1 cellular context compared by ENCODE assay signal in the genomic region with DNA sequence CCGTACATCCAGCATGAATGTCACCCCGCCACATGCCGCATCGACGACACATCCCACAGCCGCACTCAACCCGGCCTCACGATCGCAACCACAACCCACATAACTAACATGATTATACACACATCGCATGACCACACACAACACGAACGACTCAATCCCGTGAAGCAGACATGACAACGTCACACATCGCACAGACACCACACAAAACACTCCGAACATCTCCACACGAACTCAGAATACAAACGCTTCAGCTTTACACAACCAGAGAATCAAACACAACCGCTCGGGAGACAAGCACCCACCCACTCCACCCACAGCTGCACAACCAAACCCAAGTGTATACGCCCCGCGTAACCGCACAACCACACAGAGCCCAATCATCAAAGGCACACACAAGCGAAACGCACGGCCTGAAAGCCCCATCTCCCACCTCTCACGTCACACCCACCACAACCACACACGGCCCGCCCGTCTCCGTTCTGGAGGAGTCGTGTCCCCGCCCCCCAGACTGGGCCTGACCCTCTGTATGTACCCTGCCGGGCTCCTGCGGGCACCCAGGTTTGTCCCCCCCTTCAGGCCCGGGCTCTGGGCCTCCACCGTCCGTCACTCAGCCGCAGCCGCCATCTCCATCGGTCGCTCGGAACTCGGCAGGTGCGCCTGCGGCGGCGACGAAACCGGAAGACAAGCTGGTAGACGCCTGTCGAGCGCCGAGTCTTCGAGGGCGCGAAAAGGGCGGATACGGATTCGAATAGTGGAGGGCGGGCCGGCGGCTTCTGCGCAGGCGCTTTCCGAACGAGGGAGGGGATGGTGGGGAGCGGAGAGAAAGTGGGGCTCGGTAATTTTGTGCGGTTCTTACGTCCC.
A peak's percentile ranks its signal among the peaks of the same experiment; 100 is the strongest.
TF ChIP-seq lines count a peak whose summit lies in the region.

A gene (minus strand): TSS at position 646 of the 861 bp plus-strand sequence. CDS start 3,028 bp downstream, outside the sequence.

TF ChIP-seq in HepG2, 621 proteins besides CTCF, POLR2A, EP300 and RAD21 (continued from another document and continues in another):
- TF ChIP-seq MTF2 (CRISPR knock-in tag; IDR thresholded peaks at IDR 0.05; ENCODE audit: borderline replicate concordance) (0 out of 2 replicates have a peak, but pooled peaks have one; percentile 53), ZNF205 (CRISPR knock-in tag; IDR thresholded peaks at IDR 0.05) (no peak), ZNF577 (CRISPR knock-in tag; IDR thresholded peaks at IDR 0.05; ENCODE audit: borderline replicate concordance, low read depth) (0 out of 2 replicates have a peak, but pooled peaks have one; percentile 30), ZNF24 (IDR thresholded peaks at IDR 0.05) (0 out of 2 replicates have a peak, but pooled peaks have one; percentile 66), TEAD2 (CRISPR knock-in tag; IDR thresholded peaks at IDR 0.05) (no peak), ZNF614 (CRISPR knock-in tag; IDR thresholded peaks at IDR 0.05; ENCODE audit: borderline replicate concordance) (peak; percentile 89), ZNF383 (CRISPR knock-in tag; IDR thresholded peaks at IDR 0.05; ENCODE audit: borderline replicate concordance) (0 out of 2 replicates have a peak, but pooled peaks have one; percentile 43), FOXA3 (CRISPR knock-in tag; IDR thresholded peaks at IDR 0.05) (peak; percentile 83), MYNN (CRISPR knock-in tag; IDR thresholded peaks at IDR 0.05; ENCODE audit: low read depth) (no peak; the same call in 1 of the 2 replicates), ATF7 (IDR thresholded peaks at IDR 0.05) (no peak), ATF7 (CRISPR knock-in tag; IDR thresholded peaks at IDR 0.05) (peak; percentile 87), CENPT (CRISPR knock-in tag; IDR thresholded peaks at IDR 0.05; ENCODE audit: low read depth) (no peak), AGO1 (IDR thresholded peaks at IDR 0.05; ENCODE audit: low read depth, low read length, poor library complexity, severe bottlenecking) (peak; percentile 68), ZBTB21 (CRISPR knock-in tag; IDR thresholded peaks at IDR 0.05) (peak; percentile 66; the same call in 1 of the 2 replicates), ZNF724P (CRISPR knock-in tag; IDR thresholded peaks at IDR 0.05; ENCODE audit: borderline replicate concordance) (peak; percentile 93), TP53 (CRISPR knock-in tag; conservative IDR thresholded peaks at IDR 0.05) (no peak), ZNF282 (IDR thresholded peaks at IDR 0.05; ENCODE audit: partially characterized antibody) (no peak), DMAP1 (CRISPR knock-in tag; IDR thresholded peaks at IDR 0.05) (peak; percentile 95; the same call in 1 of the 2 replicates), HOXA3 (CRISPR knock-in tag; IDR thresholded peaks at IDR 0.05) (peak; percentile 97), GABPB1 (CRISPR knock-in tag; IDR thresholded peaks at IDR 0.05) (peak; percentile 100), NR2C2 (CRISPR knock-in tag; IDR thresholded peaks at IDR 0.05; ENCODE audit: borderline replicate concordance) (peak; percentile 89), SOX5 (CRISPR knock-in tag; IDR thresholded peaks at IDR 0.05; ENCODE audit: borderline replicate concordance) (peak; percentile 72), ZNF232 (CRISPR knock-in tag; IDR thresholded peaks at IDR 0.05; ENCODE audit: borderline replicate concordance) (peak; percentile 57; the same call in 1 of the 2 replicates), KDM6A (CRISPR knock-in tag; IDR thresholded peaks at IDR 0.05; ENCODE audit: low read depth) (no peak), ERF (CRISPR knock-in tag; IDR thresholded peaks at IDR 0.05) (peak; percentile 96), ZNF251 (CRISPR knock-in tag; IDR thresholded peaks at IDR 0.05) (0 out of 2 replicates have a peak, but pooled peaks have one; percentile 41), ZC3H4 (CRISPR knock-in tag; IDR thresholded peaks at IDR 0.05; ENCODE audit: borderline replicate concordance) (no peak)
- TF ChIP-seq, protein P1, sequence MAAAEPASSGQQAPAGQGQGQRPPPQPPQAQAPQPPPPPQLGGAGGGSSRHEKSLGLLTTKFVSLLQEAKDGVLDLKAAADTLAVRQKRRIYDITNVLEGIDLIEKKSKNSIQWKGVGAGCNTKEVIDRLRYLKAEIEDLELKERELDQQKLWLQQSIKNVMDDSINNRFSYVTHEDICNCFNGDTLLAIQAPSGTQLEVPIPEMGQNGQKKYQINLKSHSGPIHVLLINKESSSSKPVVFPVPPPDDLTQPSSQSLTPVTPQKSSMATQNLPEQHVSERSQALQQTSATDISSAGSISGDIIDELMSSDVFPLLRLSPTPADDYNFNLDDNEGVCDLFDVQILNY (CRISPR knock-in tag; conservative IDR thresholded peaks at IDR 0.05): peak; percentile 99
- TF ChIP-seq, protein P2, sequence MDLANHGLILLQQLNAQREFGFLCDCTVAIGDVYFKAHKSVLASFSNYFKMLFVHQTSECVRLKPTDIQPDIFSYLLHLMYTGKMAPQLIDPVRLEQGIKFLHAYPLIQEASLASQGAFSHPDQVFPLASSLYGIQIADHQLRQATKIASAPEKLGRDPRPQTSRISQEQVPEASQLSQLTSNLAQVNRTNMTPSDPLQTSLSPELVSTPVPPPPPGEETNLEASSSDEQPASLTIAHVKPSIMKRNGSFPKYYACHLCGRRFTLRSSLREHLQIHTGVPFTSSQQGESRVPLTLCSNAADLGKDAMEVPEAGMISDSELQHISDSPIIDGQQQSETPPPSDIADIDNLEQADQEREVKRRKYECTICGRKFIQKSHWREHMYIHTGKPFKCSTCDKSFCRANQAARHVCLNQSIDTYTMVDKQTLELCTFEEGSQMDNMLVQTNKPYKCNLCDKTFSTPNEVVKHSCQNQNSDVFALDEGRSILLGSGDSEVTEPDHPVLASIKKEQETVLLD (CRISPR knock-in tag; IDR thresholded peaks at IDR 0.05; ENCODE audit: low read depth): peak; percentile 94
- TF ChIP-seq, protein P3, sequence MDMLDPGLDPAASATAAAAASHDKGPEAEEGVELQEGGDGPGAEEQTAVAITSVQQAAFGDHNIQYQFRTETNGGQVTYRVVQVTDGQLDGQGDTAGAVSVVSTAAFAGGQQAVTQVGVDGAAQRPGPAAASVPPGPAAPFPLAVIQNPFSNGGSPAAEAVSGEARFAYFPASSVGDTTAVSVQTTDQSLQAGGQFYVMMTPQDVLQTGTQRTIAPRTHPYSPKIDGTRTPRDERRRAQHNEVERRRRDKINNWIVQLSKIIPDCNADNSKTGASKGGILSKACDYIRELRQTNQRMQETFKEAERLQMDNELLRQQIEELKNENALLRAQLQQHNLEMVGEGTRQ (IDR thresholded peaks at IDR 0.05; ENCODE audit: low read depth, low read length): no peak
- TF ChIP-seq, protein P3 (CRISPR knock-in tag; IDR thresholded peaks at IDR 0.05; ENCODE audit: borderline replicate concordance): no peak
- TF ChIP-seq, protein P4, sequence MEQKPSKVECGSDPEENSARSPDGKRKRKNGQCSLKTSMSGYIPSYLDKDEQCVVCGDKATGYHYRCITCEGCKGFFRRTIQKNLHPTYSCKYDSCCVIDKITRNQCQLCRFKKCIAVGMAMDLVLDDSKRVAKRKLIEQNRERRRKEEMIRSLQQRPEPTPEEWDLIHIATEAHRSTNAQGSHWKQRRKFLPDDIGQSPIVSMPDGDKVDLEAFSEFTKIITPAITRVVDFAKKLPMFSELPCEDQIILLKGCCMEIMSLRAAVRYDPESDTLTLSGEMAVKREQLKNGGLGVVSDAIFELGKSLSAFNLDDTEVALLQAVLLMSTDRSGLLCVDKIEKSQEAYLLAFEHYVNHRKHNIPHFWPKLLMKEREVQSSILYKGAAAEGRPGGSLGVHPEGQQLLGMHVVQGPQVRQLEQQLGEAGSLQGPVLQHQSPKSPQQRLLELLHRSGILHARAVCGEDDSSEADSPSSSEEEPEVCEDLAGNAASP (CRISPR knock-in tag; IDR thresholded peaks at IDR 0.05; ENCODE audit: borderline replicate concordance): peak; percentile 72
- TF ChIP-seq, protein P5, sequence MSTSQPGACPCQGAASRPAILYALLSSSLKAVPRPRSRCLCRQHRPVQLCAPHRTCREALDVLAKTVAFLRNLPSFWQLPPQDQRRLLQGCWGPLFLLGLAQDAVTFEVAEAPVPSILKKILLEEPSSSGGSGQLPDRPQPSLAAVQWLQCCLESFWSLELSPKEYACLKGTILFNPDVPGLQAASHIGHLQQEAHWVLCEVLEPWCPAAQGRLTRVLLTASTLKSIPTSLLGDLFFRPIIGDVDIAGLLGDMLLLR (CRISPR knock-in tag; IDR thresholded peaks at IDR 0.05): peak; percentile 47; the same call in 1 of the 2 replicates
- TF ChIP-seq, protein P6, sequence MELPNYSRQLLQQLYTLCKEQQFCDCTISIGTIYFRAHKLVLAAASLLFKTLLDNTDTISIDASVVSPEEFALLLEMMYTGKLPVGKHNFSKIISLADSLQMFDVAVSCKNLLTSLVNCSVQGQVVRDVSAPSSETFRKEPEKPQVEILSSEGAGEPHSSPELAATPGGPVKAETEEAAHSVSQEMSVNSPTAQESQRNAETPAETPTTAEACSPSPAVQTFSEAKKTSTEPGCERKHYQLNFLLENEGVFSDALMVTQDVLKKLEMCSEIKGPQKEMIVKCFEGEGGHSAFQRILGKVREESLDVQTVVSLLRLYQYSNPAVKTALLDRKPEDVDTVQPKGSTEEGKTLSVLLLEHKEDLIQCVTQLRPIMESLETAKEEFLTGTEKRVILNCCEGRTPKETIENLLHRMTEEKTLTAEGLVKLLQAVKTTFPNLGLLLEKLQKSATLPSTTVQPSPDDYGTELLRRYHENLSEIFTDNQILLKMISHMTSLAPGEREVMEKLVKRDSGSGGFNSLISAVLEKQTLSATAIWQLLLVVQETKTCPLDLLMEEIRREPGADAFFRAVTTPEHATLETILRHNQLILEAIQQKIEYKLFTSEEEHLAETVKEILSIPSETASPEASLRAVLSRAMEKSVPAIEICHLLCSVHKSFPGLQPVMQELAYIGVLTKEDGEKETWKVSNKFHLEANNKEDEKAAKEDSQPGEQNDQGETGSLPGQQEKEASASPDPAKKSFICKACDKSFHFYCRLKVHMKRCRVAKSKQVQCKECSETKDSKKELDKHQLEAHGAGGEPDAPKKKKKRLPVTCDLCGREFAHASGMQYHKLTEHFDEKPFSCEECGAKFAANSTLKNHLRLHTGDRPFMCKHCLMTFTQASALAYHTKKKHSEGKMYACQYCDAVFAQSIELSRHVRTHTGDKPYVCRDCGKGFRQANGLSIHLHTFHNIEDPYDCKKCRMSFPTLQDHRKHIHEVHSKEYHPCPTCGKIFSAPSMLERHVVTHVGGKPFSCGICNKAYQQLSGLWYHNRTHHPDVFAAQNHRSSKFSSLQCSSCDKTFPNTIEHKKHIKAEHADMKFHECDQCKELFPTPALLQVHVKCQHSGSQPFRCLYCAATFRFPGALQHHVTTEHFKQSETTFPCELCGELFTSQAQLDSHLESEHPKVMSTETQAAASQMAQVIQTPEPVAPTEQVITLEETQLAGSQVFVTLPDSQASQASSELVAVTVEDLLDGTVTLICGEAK (IDR thresholded peaks at IDR 0.05): no peak
- TF ChIP-seq, protein P6 (CRISPR knock-in tag; IDR thresholded peaks at IDR 0.05): peak; percentile 70
- TF ChIP-seq, protein P7, sequence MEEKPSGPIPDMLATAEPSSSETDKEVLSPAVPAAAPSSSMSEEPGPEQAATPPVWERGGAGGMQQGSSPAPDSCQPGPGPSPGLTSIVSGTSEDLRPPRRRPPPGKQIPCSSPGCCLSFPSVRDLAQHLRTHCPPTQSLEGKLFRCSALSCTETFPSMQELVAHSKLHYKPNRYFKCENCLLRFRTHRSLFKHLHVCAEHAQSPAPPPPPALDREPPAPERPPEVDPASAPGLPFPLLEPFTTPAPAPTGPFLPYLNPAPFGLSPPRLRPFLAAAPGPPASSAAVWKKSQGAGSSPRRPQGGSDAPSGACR (CRISPR knock-in tag; IDR thresholded peaks at IDR 0.05): no peak; the same call in 1 of the 2 replicates
